9 cellular contexts compared by ENCODE assay signal in the genomic region with DNA sequence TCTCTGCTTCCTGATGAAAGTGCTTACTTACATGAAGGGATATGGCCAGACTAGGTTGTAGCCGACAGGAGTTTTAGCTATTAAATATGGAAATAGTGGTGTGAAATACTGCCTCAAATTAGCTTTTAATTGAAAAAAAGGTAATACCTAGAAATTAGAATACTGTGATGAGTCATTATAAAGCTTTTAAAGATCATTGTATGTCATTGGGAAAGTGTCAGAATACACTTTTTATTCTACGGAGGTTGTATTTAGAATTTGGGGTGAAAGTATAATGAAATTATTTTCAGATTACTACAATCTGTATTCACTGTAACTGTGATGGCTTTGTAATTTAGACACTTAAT. TPM values are rescaled to one million over a fixed set of nuclear protein-coding genes. Genes with fewer than 3 reads are reported as not detected.
A peak's percentile ranks its signal among the peaks of the same experiment; 100 is the strongest.
DNase-seq lines count a peak whose midpoint lies in the region; ATAC-seq, FAIRE-seq and TF ChIP-seq lines count a peak whose summit lies in the region.
"Had no signal": no experiment of that assay in that cellular context is flagged by ENCODE, and none has a peak within 500 bp of the region (broad histone marks: within the 10 kb centered on the region; RNA-seq: fewer than 3 reads in every experiment).

No MANE protein-coding gene starts in this region.

- no peak for TF ChIP-seq POLR2A in adrenal gland (IDR thresholded peaks at IDR 0.05)
- no peak; a peak in 1 of 4 replicates for TF ChIP-seq POLR2A in HepG2 (IDR thresholded peaks at IDR 0.05; ENCODE audit: insufficient read depth in 1 of 2, low read depth in 2 of 2, low read length in 2 of 2)

- H3K79me2 ChIP-seq in HepG2 (ENCODE audit: insufficient read depth, low read length), result peaks cover 90% of the 10 kb centered on the region

- no peaks in the 10 kb centered on the region for H3K9me3 Mint-ChIP-seq in activated T-cell treated with anti-CD3 and anti-CD28 coated beads, Interleukin-2, amount 50 U/mL, for 24 hours

- peaks cover 51% of the 10 kb centered on the region for H3K36me3 Mint-ChIP-seq in activated T-cell treated with anti-CD3 and anti-CD28 coated beads, Interleukin-2, amount 50 U/mL, for 24 hours (ENCODE audit: low read depth)

- peak in 2 of 6 experiments; percentile 3 to 4 for TF ChIP-seq CTCF in adrenal gland (IDR thresholded peaks at IDR 0.05)
- TF ChIP-seq CTCF in HepG2 (CRISPR knock-in tag; IDR thresholded peaks at IDR 0.05), result no peak

- CTCF ChIA-PET in HepG2 (lab: Yijun Ruan, JAX; ENCODE audit: low intra/inter-chr PET ratio, low total read pairs), result interaction anchor here (0.7 to 2.9 kb wide), 4 partner anchors 24 to 266 kb away, joined by 3 to 32 read pairs (median 6); no protein-coding TSS in a partner anchor

- ATAC-seq in HepG2 (no peak), GM18909 (IDR thresholded peaks at IDR 0.05; ENCODE audit: poor library complexity, unreplicated experiment) (no peak)

- peaks cover 58% of the 10 kb centered on the region for H4K20me1 ChIP-seq in HepG2 (ENCODE audit: insufficient read depth, low read length)

- no peak overlapping the region for H2AFZ ChIP-seq in HepG2 (ENCODE audit: low read length)

- H3K27me3 Mint-ChIP-seq in activated T-cell treated with anti-CD3 and anti-CD28 coated beads, Interleukin-2, amount 50 U/mL, for 24 hours, result no peaks in the 10 kb centered on the region

- TF ChIP-seq EP300 in HepG2 (IDR thresholded peaks at IDR 0.05; ENCODE audit: low read depth in 2 of 2, low read length in 2 of 2) (no peak), HepG2 (CRISPR knock-in tag; IDR thresholded peaks at IDR 0.05; ENCODE audit: borderline replicate concordance) (no peak)

- H3K4me3 Mint-ChIP-seq in activated T-cell treated with anti-CD3 and anti-CD28 coated beads, Interleukin-2, amount 50 U/mL, for 24 hours, result peak overlapping the region; percentile 90

- peaks cover 37% of the 10 kb centered on the region for H3K4me1 Mint-ChIP-seq in activated T-cell treated with anti-CD3 and anti-CD28 coated beads, Interleukin-2, amount 50 U/mL, for 24 hours (ENCODE audit: low read depth)

- intact Hi-C loops in adrenal gland (cut with DNase I) (loop anchor here in 1 of 2 donors (10.0 kb wide), 1 partner anchor 220 kb away; no protein-coding TSS in a partner anchor), HepG2 (cut with micrococcal nuclease; ENCODE audit: unreplicated experiment) (loop anchor here (1.0 to 2.0 kb wide), 5 partner anchors 47 to 228 kb away; no protein-coding TSS in a partner anchor)

- peak overlapping the region; percentile 93 for H3K27ac Mint-ChIP-seq in activated T-cell treated with anti-CD3 and anti-CD28 coated beads, Interleukin-2, amount 50 U/mL, for 24 hours

- peak overlapping the region; percentile 73 for H3K4me2 ChIP-seq in HepG2 (ENCODE audit: low read depth, low read length)

- FAIRE-seq in HepG2 (lab: Jason Lieb, UNC), result no peak
- FAIRE-seq in frontal cortex (lab: Jason Lieb, UNC), result no peak
- FAIRE-seq: TTC549 had no signal

- DNase-seq in activated T-cell treated with anti-CD3 and anti-CD28 coated beads, Interleukin-2, amount 50 U/mL, for 24 hours, result no peak
- no peak for DNase-seq in activated T-cell treated with anti-CD3 and anti-CD28 coated beads, Interleukin-2, amount 50 U/mL, for 48 hours
- DNase-seq in adrenal gland, result no peak
- no peak for DNase-seq in HepG2 (ENCODE audit: low spot score)
- no peak for DNase-seq in frontal cortex (ENCODE audit: low spot score in 2 of 2)
- DNase-seq in NCI-H510A treated with DMSO at 0.1 percent for 48 hours (lab: John Stamatoyannopoulos, UW), result no peak

- peak overlapping the region; percentile 99 for H3K9ac ChIP-seq in HepG2 (ENCODE audit: insufficient read depth, low read depth, low read length)

- TF ChIP-seq RAD21 in HepG2 (CRISPR knock-in tag; IDR thresholded peaks at IDR 0.05), result no peak

- peak overlapping the region; percentile 99 to 100 (median 99) for H3K27ac ChIP-seq in adrenal gland
- peak overlapping the region; percentile 96 for H3K27ac ChIP-seq in HepG2 (ENCODE audit: extremely low read length, insufficient read depth, low read length)
- H3K27ac ChIP-seq in thymus (ENCODE audit: low read depth), result no peak overlapping the region

- no TSS peak for BruUV-seq in HepG2 (replicated peaks; lab: Mats Ljungman, UMichigan)

- POLR2A ChIA-PET in HepG2 (lab: Yijun Ruan, JAX), result interaction anchor here (1.0 to 2.9 kb wide), 11 partner anchors 14 to 228 kb away, joined by 5 to 34 read pairs (median 11); no protein-coding TSS in a partner anchor

- H3K9me3 ChIP-seq in adrenal gland (replicated peaks in 1 of 3) (no peaks in the 10 kb centered on the region), HepG2 (ENCODE audit: low read length) (no peaks in the 10 kb centered on the region), thymus (ENCODE audit: control insufficient read depth) (no peaks in the 10 kb centered on the region)

- peaks cover 8 to 46% of the 10 kb centered on the region in 2 donors for H3K4me1 ChIP-seq in adrenal gland (replicated peaks in 1 of 2)
- H3K4me1 ChIP-seq in HepG2 (ENCODE audit: insufficient read depth, low read length), result peaks cover 42% of the 10 kb centered on the region
- H3K4me1 ChIP-seq in thymus (ENCODE audit: control insufficient read depth, insufficient read depth, low read length), result peaks cover 3% of the 10 kb centered on the region

- in situ Hi-C loops in HepG2 (cut with HindIII; ENCODE audit: extremely low pct_ligation_motif_present, low pct_unique_long_range_greater_than_20kb), result loop anchor here (5.0 kb wide), 3 partner anchors 57 to 222 kb away; no protein-coding TSS in a partner anchor

- 39 to 43% (median 40%) methylated on average over 2 of the region's 2 CpGs for WGBS in adrenal gland, 4 donors
- WGBS in HepG2 (ENCODE audit: low lambda C conversion rate), result 1% methylated on average over 2 of the region's 2 CpGs
- 96% methylated on average over 2 of the region's 2 CpGs for whole genome bisulfite sequencing in thymus

- peak overlapping the region in 2 of 4 donors; percentile 83 to 93 for H3K4me3 ChIP-seq in adrenal gland
- H3K4me3 ChIP-seq in HepG2 (replicated peaks in 1 of 3; ENCODE audit: insufficient read depth in 1 of 3, low read depth in 2 of 3, low read length in 3 of 3), result peak overlapping the region; percentile 78 to 95 (median 89)
- H3K4me3 ChIP-seq in thymus (ENCODE audit: low read length), result peak overlapping the region; percentile 95

- no peaks in the 10 kb centered on the region for H3K27me3 ChIP-seq in adrenal gland
- H3K27me3 ChIP-seq in HepG2 (ENCODE audit: control insufficient read depth in 1 of 2, insufficient read depth in 2 of 2, low read length in 2 of 2), result no peaks in the 10 kb centered on the region; a peak in 1 of 5 replicates
- H3K27me3 ChIP-seq in thymus (ENCODE audit: control insufficient read depth, insufficient read depth), result no peaks in the 10 kb centered on the region

- H3K36me3 ChIP-seq in adrenal gland (replicated peaks in 1 of 2), result peaks cover 0 to 31% of the 10 kb centered on the region in 2 donors
- H3K36me3 ChIP-seq in HepG2 (replicated peaks in 1 of 2; ENCODE audit: control insufficient read depth in 1 of 2, insufficient read depth in 2 of 2, low read length in 2 of 2), result peaks cover 10 to 32% of the 10 kb centered on the region in 2 experiments
- peaks cover under 1% of the 10 kb centered on the region for H3K36me3 ChIP-seq in thymus (ENCODE audit: control insufficient read depth, insufficient read depth)

TF ChIP-seq in HepG2, 621 proteins besides CTCF, POLR2A, EP300 and RAD21 (continues in another document):
- no peak for TF ChIP-seq ZSCAN21 (CRISPR knock-in tag; IDR thresholded peaks at IDR 0.05; ENCODE audit: borderline replicate concordance)
- TF ChIP-seq, protein P1, sequence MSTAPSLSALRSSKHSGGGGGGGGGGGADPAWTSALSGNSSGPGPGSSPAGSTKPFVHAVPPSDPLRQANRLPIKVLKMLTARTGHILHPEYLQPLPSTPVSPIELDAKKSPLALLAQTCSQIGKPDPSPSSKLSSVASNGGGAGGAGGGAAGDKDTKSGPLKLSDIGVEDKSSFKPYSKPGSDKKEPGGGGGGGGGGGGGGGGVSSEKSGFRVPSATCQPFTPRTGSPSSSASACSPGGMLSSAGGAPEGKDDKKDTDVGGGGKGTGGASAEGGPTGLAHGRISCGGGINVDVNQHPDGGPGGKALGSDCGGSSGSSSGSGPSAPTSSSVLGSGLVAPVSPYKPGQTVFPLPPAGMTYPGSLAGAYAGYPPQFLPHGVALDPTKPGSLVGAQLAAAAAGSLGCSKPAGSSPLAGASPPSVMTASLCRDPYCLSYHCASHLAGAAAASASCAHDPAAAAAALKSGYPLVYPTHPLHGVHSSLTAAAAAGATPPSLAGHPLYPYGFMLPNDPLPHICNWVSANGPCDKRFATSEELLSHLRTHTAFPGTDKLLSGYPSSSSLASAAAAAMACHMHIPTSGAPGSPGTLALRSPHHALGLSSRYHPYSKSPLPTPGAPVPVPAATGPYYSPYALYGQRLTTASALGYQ (CRISPR knock-in tag; IDR thresholded peaks at IDR 0.05), result no peak

RNA-seq across cellular contexts. Expression of gene PTP4A1, which starts 2.2 kb away (rescaled TPM):
- total RNA-seq in adrenal gland (100 to 1,000 TPM in 3 of 8 donors, 10 to 100 TPM in 5; 20.9 to 194 (median 59.7) TPM), HepG2 (2016; rRNA removed; fragmentation: Illumina TruSeq; extraction: Trizol) (376 and 681 TPM in 2 replicates), frontal cortex (75.4 TPM)
- polyA plus RNA-seq in adrenal gland (100 to 1,000 TPM in 1 of 3 donors, 10 to 100 TPM in 1, 1 to 10 TPM in 1; 5.7 to 134 (median 21.2) TPM), HepG2 (2011; rRNA removed) (127 and 141 TPM in 2 replicates), thymus (38.5 TPM)
- total RNA-seq in HepG2 (2016; cell fraction: cytosol; rRNA removed; fragmentation: Illumina TruSeq; extraction: Trizol; ENCODE audit: low read depth), result 72.5 and 82.8 TPM in 2 replicates
- total RNA-seq in HepG2 (2016; cell fraction: insoluble cytoplasmic fraction; rRNA removed; fragmentation: Illumina TruSeq; extraction: Trizol), result 381 and 654 TPM in 2 replicates
- 431 TPM in 2 replicates for total RNA-seq in HepG2 (2016; cell fraction: membrane; rRNA removed; fragmentation: Illumina TruSeq; extraction: Trizol)
- 336 and 365 TPM in 2 replicates for total RNA-seq in HepG2 (2016; cell fraction: nucleus; rRNA removed; fragmentation: Illumina TruSeq; extraction: Trizol)
- 61.2 and 126 TPM in 2 replicates for polyA plus RNA-seq in HepG2 (2011; cell fraction: cytosol; rRNA removed)
- 48.0 and 68.5 TPM in 2 replicates for polyA plus RNA-seq in HepG2 (2011; cell fraction: nucleus; rRNA removed)
- polyA plus RNA-seq in HepG2 (2012), result 273 TPM in 2 replicates
- 53.9 and 75.2 TPM in 2 replicates for polyA plus RNA-seq in HepG2 (2016; cell fraction: cytosol; fragmentation: Illumina TruSeq; extraction: Trizol; ENCODE audit: low read depth)
- 710 and 726 TPM in 2 replicates for polyA plus RNA-seq in HepG2 (2016; cell fraction: insoluble cytoplasmic fraction; fragmentation: Illumina TruSeq; extraction: Trizol; ENCODE audit: low read depth)
- polyA plus RNA-seq in HepG2 (2016; cell fraction: membrane; fragmentation: Illumina TruSeq; extraction: Trizol; ENCODE audit: low read depth), result 254 and 286 TPM in 2 replicates
- polyA plus RNA-seq in HepG2 (2016; cell fraction: nucleus; fragmentation: Illumina TruSeq; extraction: Trizol; ENCODE audit: insufficient read depth, low read depth), result 411 and 435 TPM in 2 replicates
- polyA minus RNA-seq in HepG2 (2011; rRNA and poly(A)+ RNA removed; ENCODE audit: low replicate concordance), result 36.0 and 84.0 TPM in 2 replicates
- polyA minus RNA-seq in HepG2 (2011; cell fraction: cytosol; rRNA and poly(A)+ RNA removed), result 187 and 229 TPM in 2 replicates
- 195 and 232 TPM in 2 replicates for polyA minus RNA-seq in HepG2 (2011; cell fraction: nucleus; rRNA and poly(A)+ RNA removed)
